ENCODE assay signal across 9 cellular contexts in the genomic region with DNA sequence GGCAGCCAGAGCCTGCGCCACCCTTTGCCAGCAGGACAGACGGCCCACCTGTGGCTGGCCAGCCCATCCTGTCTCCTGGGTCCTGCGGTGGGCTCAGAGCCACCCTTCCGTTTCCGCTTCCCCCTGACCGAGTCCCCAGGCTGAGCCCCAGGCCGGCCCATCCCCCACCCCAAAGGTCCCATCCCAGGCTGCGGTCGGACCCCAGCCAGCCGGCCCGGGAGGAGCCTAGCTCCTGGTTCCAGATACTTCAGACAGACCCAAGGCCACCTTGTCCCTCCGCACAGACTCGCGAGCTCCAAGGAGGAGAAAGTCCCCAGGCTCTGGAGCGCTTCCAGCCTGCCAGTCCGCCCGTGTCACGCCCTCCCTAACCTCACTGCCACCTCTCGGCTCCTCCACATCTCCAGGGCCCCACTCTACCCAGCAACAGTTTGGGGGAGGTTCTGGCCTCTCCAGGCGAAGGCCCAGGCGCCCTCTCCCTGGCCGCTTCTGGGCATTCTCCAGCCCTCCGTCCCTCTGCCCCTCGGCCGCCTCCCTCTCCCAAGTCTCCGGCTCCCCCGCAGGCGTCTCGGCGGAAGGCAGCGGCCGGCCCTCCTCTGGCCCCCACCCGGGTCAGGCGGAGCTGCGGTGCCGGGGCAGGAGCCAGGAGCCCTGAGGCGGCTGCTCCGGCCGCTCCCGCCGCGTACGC. TPM values are rescaled to one million over a fixed set of nuclear protein-coding genes. Genes with fewer than 3 reads are reported as not detected.
DNase-seq lines count a peak whose midpoint lies in the region; ATAC-seq and TF ChIP-seq lines count a peak whose summit lies in the region.
"Had no signal": no experiment of that assay in that cellular context is flagged by ENCODE, and none has a peak within 500 bp of the region (broad histone marks: within the 10 kb centered on the region; RNA-seq: fewer than 3 reads in every experiment).

No MANE protein-coding gene starts in this region.

- DNase-seq in T47D (ENCODE audit: low read depth in 1 of 2, low spot score in 1 of 2) (peak; percentile 38 to 79), MCF 10A (ENCODE audit: unreplicated experiment) (no peak), cerebellum (ENCODE audit: low spot score) (peak; percentile 59), mesothelial cell of epicardium (ENCODE audit: low spot score in 2 of 2, unreplicated experiment in 2 of 2) (no peak), uterus (peak; percentile 21 to 34)

- BruUV-seq in MCF 10A (replicated peaks; lab: Mats Ljungman, UMichigan), result no TSS peak

- H3K9me3 Mint-ChIP-seq in MCF 10A (ENCODE audit: unreplicated experiment), result no peaks in the 10 kb centered on the region
- H3K9me3 Mint-ChIP-seq in mesothelial cell of epicardium, result no peaks in the 10 kb centered on the region

- no peaks in the 10 kb centered on the region for H3K36me3 Mint-ChIP-seq in MCF 10A (ENCODE audit: insufficient read depth, unreplicated experiment)
- H3K36me3 Mint-ChIP-seq in mesothelial cell of epicardium, result no peaks in the 10 kb centered on the region

- POLR2A ChIA-PET in MCF 10A (lab: Yijun Ruan, JAX), result interaction anchor here (0.6 to 0.7 kb wide), 2 partner anchors 107 to 995 kb away, joined by 3 to 4 read pairs; no protein-coding TSS in a partner anchor

- peaks cover 40% of the 10 kb centered on the region for H3K27me3 Mint-ChIP-seq in MCF 10A (ENCODE audit: insufficient read depth, unreplicated experiment)
- H3K27me3 Mint-ChIP-seq in mesothelial cell of epicardium (ENCODE audit: low read depth), result peaks cover 83% of the 10 kb centered on the region

- no peaks in the 10 kb centered on the region for H3K36me3 ChIP-seq in uterus

- CTCF ChIA-PET in MCF 10A (lab: Yijun Ruan, JAX), result interaction anchor here (0.6 to 1.4 kb wide), 4 partner anchors 121 to 1524 kb away, joined by 3 to 5 read pairs (median 3); no protein-coding TSS in a partner anchor

- H3K4me1 Mint-ChIP-seq in MCF 10A (ENCODE audit: insufficient read depth, unreplicated experiment) (no peaks in the 10 kb centered on the region), mesothelial cell of epicardium (peaks cover 11% of the 10 kb centered on the region)

- H3K9me3 ChIP-seq in uterus, result no peaks in the 10 kb centered on the region

- H3K4me3 Mint-ChIP-seq in MCF 10A (ENCODE audit: unreplicated experiment), result no peak overlapping the region
- H3K4me3 Mint-ChIP-seq in mesothelial cell of epicardium, result peak overlapping the region; percentile 77

- ATAC-seq in HG03457 (IDR thresholded peaks at IDR 0.05; ENCODE audit: unreplicated experiment) (no peak), HG03159 (IDR thresholded peaks at IDR 0.05; ENCODE audit: unreplicated experiment) (no peak), GM18858 (IDR thresholded peaks at IDR 0.05; ENCODE audit: unreplicated experiment) (no peak)

- H3K27me3 ChIP-seq in uterus, result no peaks in the 10 kb centered on the region

- no peak for TF ChIP-seq POLR2A in uterus (IDR thresholded peaks at IDR 0.05)

- H3K4me1 ChIP-seq in uterus, result peaks cover 0 to 5% of the 10 kb centered on the region in 2 donors

- in situ Hi-C loops in T47D (cut with HindIII; ENCODE audit: low pct_unique_long_range_greater_than_20kb, low sequenced_read_pairs), result no loop called here

- no peak for TF ChIP-seq CTCF in MCF 10A (IDR thresholded peaks at IDR 0.05; ENCODE audit: unreplicated experiment)
- no peak for TF ChIP-seq CTCF in mesothelial cell of epicardium (IDR thresholded peaks at IDR 0.05; ENCODE audit: unreplicated experiment)
- no peak for TF ChIP-seq CTCF in uterus (IDR thresholded peaks at IDR 0.05)

- H3K27ac ChIP-seq in uterus, result peak overlapping the region; percentile 18 to 49

- H3K4me3 ChIP-seq in uterus, result peak overlapping the region; percentile 44 to 45

- no peak overlapping the region for H3K27ac Mint-ChIP-seq in MCF 10A (ENCODE audit: low read depth, unreplicated experiment)
- H3K27ac Mint-ChIP-seq in mesothelial cell of epicardium, result no peak overlapping the region

- intact Hi-C loops in MCF 10A (cut with micrococcal nuclease) (no loop called here), uterus (cut with DNase I; ENCODE audit: low total_unique reads) (no loop called here)

RNA-seq across cellular contexts. Expression of a gene that starts 0.8 kb away (rescaled TPM):
- total RNA-seq in MCF 10A (2022), result not detected in 2 replicates
- 10.8 TPM for total RNA-seq in cerebellum
- total RNA-seq in mesothelial cell of epicardium, result 3.3 to 4.3 TPM (median 3.9 TPM) in 3 replicates
- total RNA-seq in uterus, result 1 to 10 TPM; 1.3 to 5.5 (median 3.9) TPM
- total RNA-seq: T-helper 2 cell treated with Interferon-gamma antibody and Interleukin-4, amounts not matched to agents 100 ng/mL and 5 ng/mL, for 36 hours had no signal

Comparison
In these comparisons a context has a peak if more than half of its experiments do, and no peak if none do; other contexts are left out.
1. DNase-seq: peak in T47D (2 of 2), cerebellum (single experiment) and uterus (2 of 2); none in MCF 10A (single experiment) and mesothelial cell of epicardium (0 of 2).